In the genomic region with DNA sequence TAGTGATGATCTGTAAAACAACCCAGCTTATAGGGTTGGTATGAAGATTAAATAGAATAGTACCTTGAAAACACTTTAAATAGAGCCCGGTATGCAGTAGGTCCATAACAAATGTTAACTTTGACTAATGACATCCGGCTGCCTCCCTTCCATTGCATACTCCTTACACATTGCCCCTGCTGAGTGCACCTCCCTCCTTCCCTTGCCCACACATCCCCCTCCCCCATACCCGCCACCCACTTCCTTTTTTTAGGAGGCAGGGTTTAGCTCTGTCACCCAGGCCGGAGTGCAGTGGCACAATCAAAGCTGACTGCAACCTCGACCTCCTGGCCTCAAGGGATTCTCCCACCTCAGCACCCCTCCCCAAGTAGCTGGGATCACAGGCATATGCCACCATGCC, we compare ENCODE assay signal across 12 cellular contexts. TPM values are rescaled to one million over a fixed set of nuclear protein-coding genes. Genes with fewer than 3 reads are reported as not detected.
DNase-seq lines count a peak whose midpoint lies in the region; ATAC-seq and TF ChIP-seq lines count a peak whose summit lies in the region.
"Had no signal": no experiment of that assay in that cellular context is flagged by ENCODE, and none has a peak within 500 bp of the region (broad histone marks: within the 10 kb centered on the region; RNA-seq: fewer than 3 reads in every experiment).

No MANE protein-coding gene starts in this region.

- peaks cover 33% of the 10 kb centered on the region for H3K4me1 ChIP-seq in HUES6 (ENCODE audit: control insufficient read depth, insufficient read depth, low read length)
- H3K4me1 ChIP-seq in uterus = no peaks in the 10 kb centered on the region
- H3K4me1 ChIP-seq: breast epithelium had no signal

- peaks cover 1% of the 10 kb centered on the region for H3K36me3 Mint-ChIP-seq in memory B cell

- peaks cover 5% of the 10 kb centered on the region; the same call in 1 of the 2 replicates for H3K27me3 ChIP-seq in HUES6 (ENCODE audit: control insufficient read depth, insufficient read depth, low read length)
- peaks cover 0 to 9% of the 10 kb centered on the region in 2 donors for H3K27me3 ChIP-seq in uterus

- intact Hi-C loops in uterus (cut with DNase I; ENCODE audit: low total_unique reads) = no loop called here

- H3K9me3 Mint-ChIP-seq in memory B cell = no peaks in the 10 kb centered on the region
- H3K9me3 Mint-ChIP-seq: nephron progenitor cell had no signal

- no peak overlapping the region for H3K4me3 Mint-ChIP-seq in memory B cell
- H3K4me3 Mint-ChIP-seq: nephron progenitor cell had no signal

- ATAC-seq in memory B cell (ENCODE audit: low read depth) = peak; percentile 79

- no peak for TF ChIP-seq POLR2A in uterus (IDR thresholded peaks at IDR 0.05)

- H3K4me3 ChIP-seq in HUES6 (ENCODE audit: low read depth, low read length) = peak overlapping the region; percentile 15
- H3K4me3 ChIP-seq in uterus = no peak overlapping the region
- H3K4me3 ChIP-seq: breast epithelium had no signal

- H3K27ac Mint-ChIP-seq in memory B cell = no peak overlapping the region
- H3K27ac Mint-ChIP-seq: nephron progenitor cell had no signal

- H3K9me3 ChIP-seq in HUES6 (ENCODE audit: control insufficient read depth, insufficient read depth, low read depth, low read length) (no peaks in the 10 kb centered on the region), uterus (no peaks in the 10 kb centered on the region)
- H3K9me3 ChIP-seq: breast epithelium had no signal

- H3K27me3 Mint-ChIP-seq in memory B cell = peaks cover 12% of the 10 kb centered on the region

- DNase-seq in CD1c-positive myeloid dendritic cell (ENCODE audit: extremely low spot score) (peak; percentile 55), UCSD-AML1 (lab: John Stamatoyannopoulos, UW; ENCODE audit: unreplicated experiment) (peak; percentile 79), memory B cell (ENCODE audit: low spot score in 2 of 2) (no peak), middle frontal gyrus (ENCODE audit: extremely low spot score, low spot score) (no peak), NCI-H128 (lab: John Stamatoyannopoulos, UW; ENCODE audit: unreplicated experiment) (no peak), uterus (no peak), NCI-H1436 treated with DMSO at 0.1 percent for 48 hours (lab: John Stamatoyannopoulos, UW) (no peak)
- DNase-seq: DMS 273 treated with DMSO at 0.1 percent for 48 hours, NCI-H226, nephron progenitor cell had no signal

- H3K9ac ChIP-seq in HUES6 (ENCODE audit: low read length) = peak overlapping the region; percentile 26

- H3K27ac ChIP-seq in HUES6 (ENCODE audit: low read depth, low read length) = no peak overlapping the region
- H3K27ac ChIP-seq in uterus = no peak overlapping the region

- H3K36me3 ChIP-seq in HUES6 (ENCODE audit: control insufficient read depth, insufficient read depth, low read length) = no peaks in the 10 kb centered on the region
- no peaks in the 10 kb centered on the region for H3K36me3 ChIP-seq in uterus
- H3K36me3 ChIP-seq: breast epithelium had no signal

- H3K4me1 Mint-ChIP-seq in memory B cell = peaks cover 10% of the 10 kb centered on the region

- no peak for TF ChIP-seq CTCF in uterus (IDR thresholded peaks at IDR 0.05)

RNA-seq across cellular contexts. Expression of a gene that starts 24.4 kb away (rescaled TPM):
- 10 to 100 TPM in 1 of 4 donors, 1 to 10 TPM in 3; 2.5 to 11.5 (median 8.5) TPM for total RNA-seq in uterus

Comparison
In these comparisons a context has a peak if more than half of its experiments do, and no peak if none do; other contexts are left out.
1. DNase-seq: peak in CD1c-positive myeloid dendritic cell (single experiment) and UCSD-AML1 (single experiment); none in memory B cell (0 of 2), middle frontal gyrus (single experiment), NCI-H128 (single experiment), uterus (0 of 2) and NCI-H1436 treated with DMSO at 0.1 percent for 48 hours (single experiment).